Comparison of ENCODE assay signal across 7 cellular contexts in the genomic region with DNA sequence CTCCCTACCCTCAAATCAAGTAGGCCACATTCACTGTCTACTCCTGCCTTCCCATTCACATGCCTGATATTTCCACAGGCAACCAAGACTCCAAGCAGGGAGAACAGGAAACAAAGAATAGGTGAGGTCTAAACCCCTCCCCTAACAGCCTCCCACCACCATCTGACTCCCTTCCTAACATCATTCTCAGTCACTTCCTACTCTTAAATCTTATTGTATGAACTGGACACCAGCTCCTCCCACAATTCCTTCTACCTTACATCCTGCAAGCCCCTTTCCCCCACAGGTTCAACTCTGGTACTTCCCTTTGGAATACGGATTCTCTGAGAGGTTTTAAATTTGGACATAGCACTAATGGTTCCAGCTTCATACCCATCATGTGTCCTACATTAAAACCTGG. TPM values are rescaled to one million over a fixed set of nuclear protein-coding genes. Genes with fewer than 3 reads are reported as not detected.
DNase-seq lines count a peak whose midpoint lies in the region; ATAC-seq and TF ChIP-seq lines count a peak whose summit lies in the region.
"Had no signal": no experiment of that assay in that cellular context is flagged by ENCODE, and none has a peak within 500 bp of the region (broad histone marks: within the 10 kb centered on the region; RNA-seq: fewer than 3 reads in every experiment).

No MANE protein-coding gene starts in this region.

- no peaks in the 10 kb centered on the region for H3K27me3 ChIP-seq in HUES64 (ENCODE audit: insufficient read depth, low read length)

- peaks cover 17% of the 10 kb centered on the region for H3K36me3 Mint-ChIP-seq in activated CD8-positive, alpha-beta T cell treated with anti-CD3 and anti-CD28 coated beads for 36 hours (ENCODE audit: low read depth)
- H3K36me3 Mint-ChIP-seq in natural killer cell = no peaks in the 10 kb centered on the region

- H3K4me3 Mint-ChIP-seq in activated CD8-positive, alpha-beta T cell treated with anti-CD3 and anti-CD28 coated beads for 36 hours = no peak overlapping the region
- peak overlapping the region; percentile 7 for H3K4me3 Mint-ChIP-seq in natural killer cell

- no peaks in the 10 kb centered on the region for H3K27me3 Mint-ChIP-seq in activated CD8-positive, alpha-beta T cell treated with anti-CD3 and anti-CD28 coated beads for 36 hours
- H3K27me3 Mint-ChIP-seq in natural killer cell (ENCODE audit: low read depth in 2 of 2) = no peaks in the 10 kb centered on the region

- no peak for TF ChIP-seq CTCF in activated CD8-positive, alpha-beta T cell treated with anti-CD3 and anti-CD28 coated beads for 36 hours (IDR thresholded peaks at IDR 0.05)
- no peak for TF ChIP-seq CTCF in natural killer cell (IDR thresholded peaks at IDR 0.05)

- CTCF ChIA-PET in activated CD8-positive, alpha-beta T cell treated with anti-CD3 and anti-CD28 coated beads for 36 hours (lab: Charles Lee) = interaction anchor here (0.6 to 1.5 kb wide), 8 partner anchors 11 to 193 kb away, joined by 3 to 5 read pairs (median 3); a partner anchor contains a TSS

- H3K36me3 ChIP-seq in HUES64 (ENCODE audit: insufficient read depth, low read length) = peaks cover 38% of the 10 kb centered on the region

- H3K9me3 ChIP-seq in HUES64 (ENCODE audit: insufficient read depth, low read depth, low read length) = no peaks in the 10 kb centered on the region

- 84% methylated on average over 1 of the region's 1 CpG for WGBS in HUES64

- POLR2A ChIA-PET in activated CD8-positive, alpha-beta T cell treated with anti-CD3 and anti-CD28 coated beads for 36 hours (lab: Charles Lee) = interaction anchor here (0.7 to 1.7 kb wide), 5 partner anchors 19 to 85 kb away, joined by 3 to 8 read pairs (median 4); a partner anchor contains a TSS

- no peaks in the 10 kb centered on the region for H3K9me3 Mint-ChIP-seq in activated CD8-positive, alpha-beta T cell treated with anti-CD3 and anti-CD28 coated beads for 36 hours
- no peaks in the 10 kb centered on the region for H3K9me3 Mint-ChIP-seq in natural killer cell

- peak overlapping the region; percentile 100 for H3K4me3 ChIP-seq in HUES64 (ENCODE audit: low read length)

- no peak for ATAC-seq in activated CD8-positive, alpha-beta T cell treated with anti-CD3 and anti-CD28 coated beads for 36 hours
- ATAC-seq in natural killer cell = no peak
- ATAC-seq in GM19035 (IDR thresholded peaks at IDR 0.05; ENCODE audit: unreplicated experiment) = no peak

- H3K9ac ChIP-seq in HUES64 (ENCODE audit: low read depth, low read length) = peak overlapping the region; percentile 30; the same call in 1 of the 2 replicates

- peak overlapping the region; percentile 92 for H3K27ac Mint-ChIP-seq in activated CD8-positive, alpha-beta T cell treated with anti-CD3 and anti-CD28 coated beads for 36 hours
- H3K27ac Mint-ChIP-seq in natural killer cell = peak overlapping the region; percentile 82 to 83

- H3K27ac ChIP-seq in HUES64 (ENCODE audit: low read depth, low read length) = peak overlapping the region; percentile 16; the same call in 1 of the 2 replicates

- intact Hi-C loops in activated CD8-positive, alpha-beta T cell treated with anti-CD3 and anti-CD28 coated beads for 36 hours (cut with micrococcal nuclease) = no loop called here
- intact Hi-C loops in natural killer cell (cut with micrococcal nuclease) = loop anchor here (2.0 kb wide), 3 partner anchors 29 to 75 kb away; a partner anchor contains a TSS

- H3K4me1 Mint-ChIP-seq in activated CD8-positive, alpha-beta T cell treated with anti-CD3 and anti-CD28 coated beads for 36 hours (ENCODE audit: low read depth) = peaks cover 30% of the 10 kb centered on the region
- H3K4me1 Mint-ChIP-seq in natural killer cell = peaks cover 15 to 27% of the 10 kb centered on the region in 2 donors

- H3K4me1 ChIP-seq in HUES64 (ENCODE audit: insufficient read depth, low read length) = peaks cover 6% of the 10 kb centered on the region

- no peak for DNase-seq in activated CD8-positive, alpha-beta T cell treated with anti-CD3 and anti-CD28 coated beads for 36 hours
- no peak for DNase-seq in natural killer cell
- no peak for DNase-seq in activated effector memory CD4-positive, alpha-beta T cell treated with anti-CD3 and anti-CD28 coated beads, Interleukin-2, amount 50 U/mL, for 16 hours
- no peak for DNase-seq in T-helper 9 cell
- DNase-seq: central memory CD4-positive, alpha-beta T cell had no signal

RNA-seq across cellular contexts. Expression of a gene that starts 0.9 kb away (rescaled TPM):
- 12.3 TPM for polyA plus RNA-seq in HUES64 (2013, experiment 1 of 2)
- 13.1 TPM for polyA plus RNA-seq in HUES64 (2013, experiment 2 of 2)
- total RNA-seq in activated CD8-positive, alpha-beta T cell treated with anti-CD3 and anti-CD28 coated beads for 36 hours = 10 to 100 TPM; 34.8 to 40.1 TPM
- 10 to 100 TPM; 39.4 to 51.4 (median 50.9) TPM for total RNA-seq in natural killer cell

RNA-seq across cellular contexts. Expression of a gene that starts 19.3 kb away (rescaled TPM):
- 18.8 TPM for polyA plus RNA-seq in HUES64 (2013, experiment 1 of 2)
- 22.7 TPM for polyA plus RNA-seq in HUES64 (2013, experiment 2 of 2)
- 1 to 10 TPM; 7.5 to 7.8 TPM for total RNA-seq in activated CD8-positive, alpha-beta T cell treated with anti-CD3 and anti-CD28 coated beads for 36 hours
- total RNA-seq in natural killer cell = 10 to 100 TPM in 1 of 3 donors, 1 to 10 TPM in 2; 8.1 to 10.8 (median 8.9) TPM

RNA-seq across cellular contexts. Expression of a gene that starts 26.8 kb away (rescaled TPM):
- 25.9 TPM for polyA plus RNA-seq in HUES64 (2013, experiment 1 of 2)
- polyA plus RNA-seq in HUES64 (2013, experiment 2 of 2) = 26.6 TPM
- total RNA-seq in activated CD8-positive, alpha-beta T cell treated with anti-CD3 and anti-CD28 coated beads for 36 hours = 10 to 100 TPM; 31.1 to 31.3 TPM
- total RNA-seq in natural killer cell = 10 to 100 TPM; 27.3 to 35.7 (median 27.7) TPM

RNA-seq across cellular contexts. Expression of a gene that starts 28.3 kb away (rescaled TPM):
- 51.8 TPM for polyA plus RNA-seq in HUES64 (2013, experiment 1 of 2)
- 53.8 TPM for polyA plus RNA-seq in HUES64 (2013, experiment 2 of 2)
- total RNA-seq in activated CD8-positive, alpha-beta T cell treated with anti-CD3 and anti-CD28 coated beads for 36 hours = 100 to 1,000 TPM; 109 to 110 TPM
- total RNA-seq in natural killer cell = 10 to 100 TPM; 14.2 to 19.9 (median 16.6) TPM

RNA-seq across cellular contexts. Expression of a gene that starts 28.9 kb away (rescaled TPM):
- 28.6 TPM for polyA plus RNA-seq in HUES64 (2013, experiment 1 of 2)
- 32.6 TPM for polyA plus RNA-seq in HUES64 (2013, experiment 2 of 2)
- total RNA-seq in activated CD8-positive, alpha-beta T cell treated with anti-CD3 and anti-CD28 coated beads for 36 hours = 10 to 100 TPM; 59.0 to 59.8 TPM
- 100 to 1,000 TPM; 151 to 222 (median 174) TPM for total RNA-seq in natural killer cell
